In genomic region chr12:22624908-22625646, GRCh38 we compare ENCODE assay signal across 1 cellular context.
TF ChIP-seq lines count a peak whose summit lies in the region.

Gene ETNK1 (plus strand): TSS chr12:22625171. CDS start chr12:22625431, 260 bp downstream.

TF ChIP-seq in HepG2, 621 proteins besides CTCF, POLR2A, EP300 and RAD21 (continued from another document and continues in another):
- TF ChIP-seq ZNF704 (CRISPR knock-in tag; IDR thresholded peaks at IDR 0.05; ENCODE audit: borderline replicate concordance) (peak; percentile 87; the same call in 1 of the 2 replicates), ONECUT2 (CRISPR knock-in tag; IDR thresholded peaks at IDR 0.05) (no peak), ZBTB4 (CRISPR knock-in tag; IDR thresholded peaks at IDR 0.05; ENCODE audit: borderline replicate concordance) (no peak), KAT2B (IDR thresholded peaks at IDR 0.05; ENCODE audit: borderline replicate concordance, low read depth, low read length) (no peak), PAXIP1 (CRISPR knock-in tag; conservative IDR thresholded peaks at IDR 0.05) (peak; percentile 47), ZNF720 (CRISPR knock-in tag; IDR thresholded peaks at IDR 0.05) (no peak), ZNF414 (CRISPR knock-in tag; IDR thresholded peaks at IDR 0.05) (peak; percentile 91; the same call in 1 of the 2 replicates), ZNF546 (CRISPR knock-in tag; conservative IDR thresholded peaks at IDR 0.05) (no peak; the same call in 1 of the 2 replicates), ZNF224 (CRISPR knock-in tag; IDR thresholded peaks at IDR 0.05) (no peak), SALL2 (CRISPR knock-in tag; IDR thresholded peaks at IDR 0.05) (peak; percentile 96), LBX2 (CRISPR knock-in tag; IDR thresholded peaks at IDR 0.05; ENCODE audit: borderline replicate concordance) (no peak), PITX1 (CRISPR knock-in tag; IDR thresholded peaks at IDR 0.05) (peak; percentile 52; the same call in 1 of the 2 replicates), U2AF2 (IDR thresholded peaks at IDR 0.05; ENCODE audit: low read depth, low read length) (no peak), ETS1 (CRISPR knock-in tag; IDR thresholded peaks at IDR 0.05) (0 out of 2 replicates have a peak, but pooled peaks have one; percentile 86), PHF20 (CRISPR knock-in tag; IDR thresholded peaks at IDR 0.05) (peak; percentile 71), ZSCAN31 (CRISPR knock-in tag; IDR thresholded peaks at IDR 0.05; ENCODE audit: low read depth) (peak; percentile 91), ZNF484 (CRISPR knock-in tag; IDR thresholded peaks at IDR 0.05; ENCODE audit: borderline replicate concordance, low read depth) (no peak), CERS6 (CRISPR knock-in tag; IDR thresholded peaks at IDR 0.05) (no peak), GATAD1 (CRISPR knock-in tag; IDR thresholded peaks at IDR 0.05) (peak; percentile 81), CEBPB (IDR thresholded peaks at IDR 0.05; ENCODE audit: borderline replicate concordance, low read depth, low read length) (peak; percentile 72; the same call in 1 of the 2 replicates), NFE2L1 (CRISPR knock-in tag; IDR thresholded peaks at IDR 0.05; ENCODE audit: borderline replicate concordance) (no peak), ZNF639 (CRISPR knock-in tag; conservative IDR thresholded peaks at IDR 0.05) (peak; percentile 35; the same call in 1 of the 2 replicates), ZNF891 (CRISPR knock-in tag; IDR thresholded peaks at IDR 0.05) (peak; percentile 74; the same call in 1 of the 2 replicates), HNRNPUL1 (IDR thresholded peaks at IDR 0.05; ENCODE audit: low read depth, low read length) (no peak), ZNF362 (CRISPR knock-in tag; IDR thresholded peaks at IDR 0.05; ENCODE audit: borderline replicate concordance) (0 out of 2 replicates have a peak, but pooled peaks have one; percentile 34), ZBTB43 (CRISPR knock-in tag; conservative IDR thresholded peaks at IDR 0.05) (peak; percentile 76), ZNF552 (CRISPR knock-in tag; IDR thresholded peaks at IDR 0.05; ENCODE audit: borderline replicate concordance) (peak; percentile 66; the same call in 1 of the 2 replicates), ZNF607 (CRISPR knock-in tag; IDR thresholded peaks at IDR 0.05; ENCODE audit: borderline replicate concordance) (peak; percentile 40; the same call in 1 of the 2 replicates), ZMYM4 (CRISPR knock-in tag; IDR thresholded peaks at IDR 0.05) (peak; percentile 62; the same call in 1 of the 2 replicates), HMGXB3 (CRISPR knock-in tag; IDR thresholded peaks at IDR 0.05; ENCODE audit: borderline replicate concordance) (peak; percentile 58; the same call in 1 of the 2 replicates), NR2C2 (CRISPR knock-in tag; IDR thresholded peaks at IDR 0.05; ENCODE audit: borderline replicate concordance) (peak; percentile 72), DNMT1 (CRISPR knock-in tag; IDR thresholded peaks at IDR 0.05) (peak; percentile 93; the same call in 1 of the 2 replicates), KMT2A (CRISPR knock-in tag; IDR thresholded peaks at IDR 0.05) (peak; percentile 85), IRF2 (CRISPR knock-in tag; IDR thresholded peaks at IDR 0.05) (no peak; the same call in 1 of the 2 replicates), ZFYVE20 (CRISPR knock-in tag; IDR thresholded peaks at IDR 0.05; ENCODE audit: borderline replicate concordance, low read depth) (no peak), ZNF674 (CRISPR knock-in tag; IDR thresholded peaks at IDR 0.05; ENCODE audit: low read depth) (peak; percentile 81), SNAI1 (CRISPR knock-in tag; IDR thresholded peaks at IDR 0.05; ENCODE audit: borderline replicate concordance) (peak; percentile 92; the same call in 1 of the 2 replicates), NFKBIZ (CRISPR knock-in tag; IDR thresholded peaks at IDR 0.05) (peak; percentile 83), RARA (CRISPR knock-in tag; IDR thresholded peaks at IDR 0.05) (peak; percentile 29; the same call in 1 of the 2 replicates), HCFC1 (IDR thresholded peaks at IDR 0.05; ENCODE audit: low read depth, low read length) (no peak; the same call in 1 of the 2 replicates)
